Comparison of ENCODE assay signal across 17 cellular contexts in the genomic region with DNA sequence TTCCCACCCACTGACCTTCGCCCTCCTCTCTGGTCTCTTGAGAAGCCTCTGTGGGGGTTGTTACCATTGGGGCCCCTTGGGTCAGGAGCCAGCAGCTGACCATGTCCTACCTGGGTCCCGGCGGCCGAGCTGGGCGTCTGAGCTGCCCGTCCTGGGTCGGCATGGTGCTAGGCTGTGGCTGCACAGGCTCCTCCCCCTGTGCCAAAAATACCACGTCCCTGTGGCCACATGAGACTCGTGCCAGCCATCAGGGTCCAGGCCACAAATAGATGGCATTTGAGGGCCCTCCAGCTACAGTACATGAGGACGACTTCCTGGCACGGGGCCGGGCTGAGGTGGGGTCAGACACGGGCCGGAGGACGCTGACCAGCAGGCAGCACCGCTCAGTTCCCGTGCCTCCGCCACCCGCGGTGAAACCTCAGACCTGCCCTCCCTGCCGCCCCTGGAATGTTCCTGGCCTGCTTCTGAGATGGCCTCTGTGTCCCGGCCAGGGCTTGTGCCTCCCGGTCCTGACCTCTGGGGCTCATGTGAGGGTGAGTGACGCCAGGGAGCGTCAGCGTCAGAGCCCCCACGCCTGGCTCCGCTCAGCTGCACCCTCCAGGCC. TPM values are rescaled to one million over a fixed set of nuclear protein-coding genes. Genes with fewer than 3 reads are reported as not detected.
"Had no signal": no experiment of that assay in that cellular context is flagged by ENCODE, and none has a peak within 500 bp of the region (broad histone marks: within the 10 kb centered on the region; RNA-seq: fewer than 3 reads in every experiment).

A gene with protein sequence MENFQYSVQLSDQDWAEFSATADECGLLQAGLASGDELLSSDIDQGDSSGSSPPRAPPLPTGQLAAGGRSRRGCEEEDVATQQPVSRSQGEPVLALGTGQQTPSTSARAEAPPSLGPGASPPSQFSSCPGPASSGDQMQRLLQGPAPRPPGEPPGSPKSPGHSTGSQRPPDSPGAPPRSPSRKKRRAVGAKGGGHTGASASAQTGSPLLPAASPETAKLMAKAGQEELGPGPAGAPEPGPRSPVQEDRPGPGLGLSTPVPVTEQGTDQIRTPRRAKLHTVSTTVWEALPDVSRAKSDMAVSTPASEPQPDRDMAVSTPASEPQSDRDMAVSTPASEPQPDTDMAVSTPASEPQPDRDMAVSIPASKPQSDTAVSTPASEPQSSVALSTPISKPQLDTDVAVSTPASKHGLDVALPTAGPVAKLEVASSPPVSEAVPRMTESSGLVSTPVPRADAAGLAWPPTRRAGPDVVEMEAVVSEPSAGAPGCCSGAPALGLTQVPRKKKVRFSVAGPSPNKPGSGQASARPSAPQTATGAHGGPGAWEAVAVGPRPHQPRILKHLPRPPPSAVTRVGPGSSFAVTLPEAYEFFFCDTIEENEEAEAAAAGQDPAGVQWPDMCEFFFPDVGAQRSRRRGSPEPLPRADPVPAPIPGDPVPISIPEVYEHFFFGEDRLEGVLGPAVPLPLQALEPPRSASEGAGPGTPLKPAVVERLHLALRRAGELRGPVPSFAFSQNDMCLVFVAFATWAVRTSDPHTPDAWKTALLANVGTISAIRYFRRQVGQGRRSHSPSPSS (minus strand): TSS at position 139 of the 604 bp plus-strand sequence. CDS start 1,064 bp downstream, outside the sequence.

- H3K36me3 ChIP-seq: ascending aorta, left lung, transverse colon had no signal

- H3K4me1 ChIP-seq: ascending aorta, left lung had no signal

- DNase-seq: activated CD4-positive, alpha-beta T cell treated with anti-CD3 and anti-CD28 coated beads, Interleukin-2, amount 50 U/mL, for 4 hours; activated CD8-positive, alpha-beta memory T cell treated with anti-CD3 and anti-CD28 coated beads, Interleukin-2, amount 10 ng/mL, durations not matched to agents 7 days and 5 days; activated gamma-delta T cell; activated naive CD8-positive, alpha-beta T cell treated with anti-CD3 and anti-CD28 coated beads, Interleukin-2, amount 10 ng/mL, durations not matched to agents 7 days and 5 days; activated T-cell treated with anti-CD3 and anti-CD28 coated beads, Interleukin-2, amount 50 U/mL, for 48 hours; dorsolateral prefrontal cortex; mesenchymal stem cell; small intestine; transverse colon had no signal

- H3K4me3 Mint-ChIP-seq: activated CD8-positive, alpha-beta memory T cell treated with anti-CD3 and anti-CD28 coated beads, Interleukin-2, amount 10 ng/mL, durations not matched to agents 7 days and 5 days; activated naive CD8-positive, alpha-beta T cell treated with anti-CD3 and anti-CD28 coated beads, Interleukin-2, amount 10 ng/mL, durations not matched to agents 7 days and 5 days; nephron; stimulated activated memory B cell treated with anti-CD40 and anti-IgM and Interleukin-4, amounts not matched to agents 10 μg/mL and 1 μg/mL and 100 μg/mL, for 72 hours; T-helper 2 cell treated with Interferon-gamma antibody and Interleukin-4, amounts not matched to agents 5 μg/mL and 100 μg/mL, for 36 hours had no signal

- ATAC-seq: activated CD4-positive, CD25-positive, alpha-beta regulatory T cell treated with anti-CD3 and anti-CD28 coated beads, Interleukin-2, amount 50 U/mL, for 24 hours; activated CD8-positive, alpha-beta memory T cell treated with anti-CD3 and anti-CD28 coated beads, Interleukin-2, amount 10 ng/mL, durations not matched to agents 7 days and 5 days; left lung; stimulated activated memory B cell treated with anti-CD40 and anti-IgM and Interleukin-4, amounts not matched to agents 10 μg/mL and 1 μg/mL and 100 μg/mL, for 72 hours had no signal

- H3K9me3 ChIP-seq: ascending aorta, left lung, transverse colon had no signal

- H3K27ac ChIP-seq: ascending aorta, left lung, transverse colon had no signal

- H3K27me3 ChIP-seq: ascending aorta had no signal

- H3K4me3 ChIP-seq: ascending aorta, left lung, transverse colon had no signal

- H3K9me3 Mint-ChIP-seq: activated naive CD8-positive, alpha-beta T cell treated with anti-CD3 and anti-CD28 coated beads, Interleukin-2, amount 10 ng/mL, durations not matched to agents 7 days and 5 days; stimulated activated memory B cell treated with anti-CD40 and anti-IgM and Interleukin-4, amounts not matched to agents 10 μg/mL and 1 μg/mL and 100 μg/mL, for 72 hours; T-helper 2 cell treated with Interferon-gamma antibody and Interleukin-4, amounts not matched to agents 5 μg/mL and 100 μg/mL, for 36 hours had no signal

- H3K36me3 Mint-ChIP-seq: activated CD8-positive, alpha-beta memory T cell treated with anti-CD3 and anti-CD28 coated beads, Interleukin-2, amount 10 ng/mL, durations not matched to agents 7 days and 5 days had no signal

- H3K27ac Mint-ChIP-seq: activated CD8-positive, alpha-beta memory T cell treated with anti-CD3 and anti-CD28 coated beads, Interleukin-2, amount 10 ng/mL, durations not matched to agents 7 days and 5 days; activated naive CD8-positive, alpha-beta T cell treated with anti-CD3 and anti-CD28 coated beads, Interleukin-2, amount 10 ng/mL, durations not matched to agents 7 days and 5 days; nephron; stimulated activated memory B cell treated with anti-CD40 and anti-IgM and Interleukin-4, amounts not matched to agents 10 μg/mL and 1 μg/mL and 100 μg/mL, for 72 hours; T-helper 2 cell treated with Interferon-gamma antibody and Interleukin-4, amounts not matched to agents 5 μg/mL and 100 μg/mL, for 36 hours had no signal

- H3K4me1 Mint-ChIP-seq: activated naive CD8-positive, alpha-beta T cell treated with anti-CD3 and anti-CD28 coated beads, Interleukin-2, amount 10 ng/mL, durations not matched to agents 7 days and 5 days had no signal

RNA-seq across cellular contexts. Expression of the gene that starts here (rescaled TPM):
- total RNA-seq: activated CD8-positive, alpha-beta memory T cell treated with anti-CD3 and anti-CD28 coated beads, Interleukin-2, amount 10 ng/mL, durations not matched to agents 7 days and 5 days; activated naive CD8-positive, alpha-beta T cell treated with anti-CD3 and anti-CD28 coated beads, Interleukin-2, amount 10 ng/mL, durations not matched to agents 7 days and 5 days; ascending aorta; bronchial epithelial cell; left lung; osteocyte had no signal
